In genomic region chr5:139619861-139620260, GRCh38 we compare ENCODE assay signal across 18 cellular contexts. TPM values are rescaled to one million over a fixed set of nuclear protein-coding genes. Genes with fewer than 3 reads are reported as not detected.
DNase-seq lines count a peak whose midpoint lies in the region; ATAC-seq and TF ChIP-seq lines count a peak whose summit lies in the region.
"Had no signal": no experiment of that assay in that cellular context is flagged by ENCODE, and none has a peak within 500 bp of the region (broad histone marks: within the 10 kb centered on the region; RNA-seq: fewer than 3 reads in every experiment).

No MANE protein-coding gene starts in this region.

- POLR2A ChIA-PET in CD8-positive, alpha-beta memory T cell (lab: Charles Lee) = no interaction called here

- ATAC-seq in natural killer cell = no peak
- ATAC-seq in natural killer cell treated with Interleukin-12 subunit alpha and Interleukin-12 subunit beta and Interleukin-15 and Interleukin-18, amount 100 ng/mL, for 72 hours = no peak
- no peak for ATAC-seq in effector memory CD8-positive, alpha-beta T cell (replicated peaks)
- ATAC-seq in HG02970 (IDR thresholded peaks at IDR 0.05; ENCODE audit: low FRiP score, unreplicated experiment) = no peak
- ATAC-seq: CD8-positive, alpha-beta T cell; GM12878 had no signal

- H3K36me3 ChIP-seq in CD8-positive, alpha-beta memory T cell (ENCODE audit: insufficient read depth, low read length) = peaks cover 20% of the 10 kb centered on the region

- H3K4me1 Mint-ChIP-seq in natural killer cell = peaks cover 0 to 9% of the 10 kb centered on the region in 2 donors
- H3K4me1 Mint-ChIP-seq in natural killer cell treated with Interleukin-12 subunit alpha and Interleukin-12 subunit beta and Interleukin-15 and Interleukin-18, amount 100 ng/mL, for 72 hours (ENCODE audit: low read depth in 2 of 2) = peaks cover 8 to 9% of the 10 kb centered on the region in 2 donors
- no peaks in the 10 kb centered on the region for H3K4me1 Mint-ChIP-seq in effector memory CD8-positive, alpha-beta T cell (ENCODE audit: low read depth in 2 of 2)
- H3K4me1 Mint-ChIP-seq in CD8-positive, alpha-beta memory T cell = peaks cover 6 to 9% (median 8%) of the 10 kb centered on the region in 3 donors

- H3K27ac ChIP-seq in CD8-positive, alpha-beta memory T cell (ENCODE audit: low read depth, low read length) = no peak overlapping the region
- H3K27ac ChIP-seq: 22Rv1 had no signal

- CTCF ChIA-PET in CD8-positive, alpha-beta memory T cell (lab: Charles Lee) = interaction anchor here (3.1 kb wide), 1 partner anchor 14 kb away, joined by 9 read pairs; no protein-coding TSS in a partner anchor

- H3K4me1 ChIP-seq in CD8-positive, alpha-beta memory T cell (ENCODE audit: insufficient read depth, low read length) = no peaks in the 10 kb centered on the region
- H3K4me1 ChIP-seq: BE2C had no signal

- no peaks in the 10 kb centered on the region for H3K27me3 Mint-ChIP-seq in natural killer cell (ENCODE audit: low read depth in 2 of 2)
- no peaks in the 10 kb centered on the region for H3K27me3 Mint-ChIP-seq in natural killer cell treated with Interleukin-12 subunit alpha and Interleukin-12 subunit beta and Interleukin-15 and Interleukin-18, amount 100 ng/mL, for 72 hours
- no peaks in the 10 kb centered on the region for H3K27me3 Mint-ChIP-seq in effector memory CD8-positive, alpha-beta T cell
- no peaks in the 10 kb centered on the region for H3K27me3 Mint-ChIP-seq in CD8-positive, alpha-beta memory T cell

- TF ChIP-seq CTCF in natural killer cell (IDR thresholded peaks at IDR 0.05) = no peak

- intact Hi-C loops in natural killer cell (cut with micrococcal nuclease) = no loop called here

- no peaks in the 10 kb centered on the region for H3K36me3 Mint-ChIP-seq in natural killer cell
- peaks cover 5% of the 10 kb centered on the region for H3K36me3 Mint-ChIP-seq in natural killer cell treated with Interleukin-12 subunit alpha and Interleukin-12 subunit beta and Interleukin-15 and Interleukin-18, amount 100 ng/mL, for 72 hours
- peaks cover 95% of the 10 kb centered on the region for H3K36me3 Mint-ChIP-seq in effector memory CD8-positive, alpha-beta T cell (ENCODE audit: insufficient read depth)
- peaks cover 0 to 79% (median 18%) of the 10 kb centered on the region in 3 donors for H3K36me3 Mint-ChIP-seq in CD8-positive, alpha-beta memory T cell

- DNase-seq in DMS 273 (lab: John Stamatoyannopoulos, UW; ENCODE audit: unreplicated experiment) = peak; percentile 44
- DNase-seq in DMS 273 treated with DMSO at 0.1 percent for 48 hours (lab: John Stamatoyannopoulos, UW) = no peak
- no peak for DNase-seq in natural killer cell
- DNase-seq in natural killer cell treated with Interleukin-12 subunit alpha and Interleukin-12 subunit beta and Interleukin-15 and Interleukin-18, amount 100 ng/mL, for 72 hours (ENCODE audit: low spot score) = no peak
- no peak for DNase-seq in effector memory CD8-positive, alpha-beta T cell
- no peak for DNase-seq in NCI-H2227 (lab: John Stamatoyannopoulos, UW; ENCODE audit: unreplicated experiment)
- no peak for DNase-seq in CD8-positive, alpha-beta memory T cell
- DNase-seq: BE2C; CD8-positive, alpha-beta T cell; DND-41; GDM1; KBM-7; NCI-H1417 treated with DMSO at 0.1 percent for 48 hours; NCI-H2029; SHP77 treated with DMSO at 0.1 percent for 48 hours had no signal

- no peaks in the 10 kb centered on the region for H3K9me3 ChIP-seq in CD8-positive, alpha-beta memory T cell (ENCODE audit: low read length)
- H3K9me3 ChIP-seq: BE2C had no signal

- no peak overlapping the region for H3K4me3 Mint-ChIP-seq in natural killer cell
- no peak overlapping the region for H3K4me3 Mint-ChIP-seq in natural killer cell treated with Interleukin-12 subunit alpha and Interleukin-12 subunit beta and Interleukin-15 and Interleukin-18, amount 100 ng/mL, for 72 hours
- H3K4me3 Mint-ChIP-seq in effector memory CD8-positive, alpha-beta T cell = no peak overlapping the region
- H3K4me3 Mint-ChIP-seq in CD8-positive, alpha-beta memory T cell = no peak overlapping the region
- H3K4me3 Mint-ChIP-seq: CD8-positive, alpha-beta T cell had no signal

- no peak overlapping the region for H3K4me3 ChIP-seq in CD8-positive, alpha-beta memory T cell (ENCODE audit: low read length)
- H3K4me3 ChIP-seq: GM12878 had no signal

- no peaks in the 10 kb centered on the region for H3K27me3 ChIP-seq in CD8-positive, alpha-beta memory T cell (ENCODE audit: insufficient read depth, low read length, poor library complexity, severe bottlenecking)
- H3K27me3 ChIP-seq: BE2C had no signal

- H3K27ac Mint-ChIP-seq in natural killer cell = peak overlapping the region; percentile 9 to 72
- H3K27ac Mint-ChIP-seq in natural killer cell treated with Interleukin-12 subunit alpha and Interleukin-12 subunit beta and Interleukin-15 and Interleukin-18, amount 100 ng/mL, for 72 hours = no peak overlapping the region
- peak overlapping the region; percentile 68 to 81 for H3K27ac Mint-ChIP-seq in effector memory CD8-positive, alpha-beta T cell
- peak overlapping the region in 2 of 8 donors; percentile 40 to 76 for H3K27ac Mint-ChIP-seq in CD8-positive, alpha-beta memory T cell

- H3K9me3 Mint-ChIP-seq in natural killer cell = no peaks in the 10 kb centered on the region
- H3K9me3 Mint-ChIP-seq in natural killer cell treated with Interleukin-12 subunit alpha and Interleukin-12 subunit beta and Interleukin-15 and Interleukin-18, amount 100 ng/mL, for 72 hours = no peaks in the 10 kb centered on the region
- no peaks in the 10 kb centered on the region for H3K9me3 Mint-ChIP-seq in effector memory CD8-positive, alpha-beta T cell
- no peaks in the 10 kb centered on the region for H3K9me3 Mint-ChIP-seq in CD8-positive, alpha-beta memory T cell
- H3K9me3 Mint-ChIP-seq: CD8-positive, alpha-beta T cell had no signal

RNA-seq across cellular contexts. Expression of gene CXXC5, which starts 28.3 kb away (rescaled TPM):
- 100 to 1,000 TPM in 1 of 3 donors, 10 to 100 TPM in 2; 75.6 to 124 (median 84.8) TPM for total RNA-seq in natural killer cell
- 1 to 10 TPM; 4.7 to 9.0 TPM for total RNA-seq in natural killer cell treated with Interleukin-12 subunit alpha and Interleukin-12 subunit beta and Interleukin-15 and Interleukin-18, amount 100 ng/mL, for 72 hours
- total RNA-seq in CD8-positive, alpha-beta memory T cell = 1 to 10 TPM; 2.1 to 3.1 TPM
- polyA plus RNA-seq in CD8-positive, alpha-beta memory T cell = 67.0 TPM

RNA-seq across cellular contexts. Expression of gene UBE2D2, which starts 58.7 kb away (rescaled TPM):
- total RNA-seq in natural killer cell = 100 to 1,000 TPM; 127 to 139 (median 131) TPM
- total RNA-seq in natural killer cell treated with Interleukin-12 subunit alpha and Interleukin-12 subunit beta and Interleukin-15 and Interleukin-18, amount 100 ng/mL, for 72 hours = 100 to 1,000 TPM; 176 to 190 TPM
- total RNA-seq in CD8-positive, alpha-beta memory T cell = 100 to 1,000 TPM; 253 to 274 TPM
- polyA plus RNA-seq in CD8-positive, alpha-beta memory T cell = 285 TPM

Comparison
In these comparisons a context has a peak if more than half of its experiments do, and no peak if none do; other contexts are left out.
1. H3K27ac Mint-ChIP-seq: peak in natural killer cell (2 of 2) and effector memory CD8-positive, alpha-beta T cell (2 of 2); none in natural killer cell treated with Interleukin-12 subunit alpha and Interleukin-12 subunit beta and Interleukin-15 and Interleukin-18, amount 100 ng/mL, for 72 hours (0 of 2).
2. RNA of gene CXXC5, which starts 28.3 kb away (total RNA-seq): 75.6 to 124 TPM in natural killer cell; 4.7 to 9.0 TPM in natural killer cell treated with Interleukin-12 subunit alpha and Interleukin-12 subunit beta and Interleukin-15 and Interleukin-18, amount 100 ng/mL, for 72 hours and 2.1 to 3.1 TPM in CD8-positive, alpha-beta memory T cell; every median in the first group is over 4 times any median in the second.